11 cellular contexts compared by ENCODE assay signal in genomic region chr14:70873627-70874026, GRCh38. TPM values are rescaled to one million over a fixed set of nuclear protein-coding genes. Genes with fewer than 3 reads are reported as not detected.
DNase-seq lines count a peak whose midpoint lies in the region; ATAC-seq and TF ChIP-seq lines count a peak whose summit lies in the region.
"Had no signal": no experiment of that assay in that cellular context is flagged by ENCODE, and none has a peak within 500 bp of the region (broad histone marks: within the 10 kb centered on the region; RNA-seq: fewer than 3 reads in every experiment).

No MANE protein-coding gene starts in this region.

- no peak overlapping the region for H3K4me3 ChIP-seq in smooth muscle cell

- no peaks in the 10 kb centered on the region for H3K27me3 ChIP-seq in smooth muscle cell (ENCODE audit: low read depth)
- H3K27me3 ChIP-seq: foreskin keratinocyte had no signal

- CTCF ChIA-PET in activated CD8-positive, alpha-beta T cell treated with anti-CD3 and anti-CD28 coated beads for 36 hours (lab: Charles Lee), result interaction anchor here (0.8 to 3.5 kb wide), 9 partner anchors 9 to 82 kb away, joined by 3 to 23 read pairs (median 4); partner anchors contain the start of gene PCNX1

- intact Hi-C loops in activated CD8-positive, alpha-beta T cell treated with anti-CD3 and anti-CD28 coated beads for 36 hours (cut with micrococcal nuclease), result no loop called here

- no peak overlapping the region for H3K27ac ChIP-seq in smooth muscle cell (ENCODE audit: low read depth)
- H3K27ac ChIP-seq: foreskin keratinocyte had no signal

- H3K9me3 Mint-ChIP-seq in activated T-cell treated with anti-CD3 and anti-CD28 coated beads, Interleukin-2, amount 50 U/mL, for 72 hours, result peaks cover 3 to 6% of the 10 kb centered on the region in 2 donors
- H3K9me3 Mint-ChIP-seq in activated T-cell treated with anti-CD3 and anti-CD28 coated beads, Interleukin-2, amount 50 U/mL, for 24 hours, result peaks cover 12% of the 10 kb centered on the region
- peaks cover 19% of the 10 kb centered on the region for H3K9me3 Mint-ChIP-seq in activated CD8-positive, alpha-beta T cell treated with anti-CD3 and anti-CD28 coated beads for 36 hours

- no peaks in the 10 kb centered on the region for H3F3A ChIP-seq in smooth muscle cell (ENCODE audit: low read depth)

- peak; percentile 39 to 40 for ATAC-seq in activated T-cell treated with anti-CD3 and anti-CD28 coated beads, Interleukin-2, amount 50 U/mL, for 72 hours (replicated peaks in 1 of 2)
- ATAC-seq in activated CD8-positive, alpha-beta T cell treated with anti-CD3 and anti-CD28 coated beads for 36 hours, result no peak
- ATAC-seq in HG03159 (IDR thresholded peaks at IDR 0.05; ENCODE audit: unreplicated experiment), result no peak
- ATAC-seq: foreskin keratinocyte had no signal

- DNase-seq in activated T-cell treated with anti-CD3 and anti-CD28 coated beads, Interleukin-2, amount 50 U/mL, for 72 hours, result no peak
- DNase-seq in activated T-cell treated with anti-CD3 and anti-CD28 coated beads, Interleukin-2, amount 50 U/mL, for 24 hours, result no peak
- DNase-seq in MV-4-11 (lab: John Stamatoyannopoulos, UW) (peak; percentile 21), smooth muscle cell (lab: John Stamatoyannopoulos, UW; ENCODE audit: unreplicated experiment) (no peak), kidney glomerular epithelial cell (lab: John Stamatoyannopoulos, UW) (no peak), midbrain (lab: John Stamatoyannopoulos, UW) (no peak)
- peak; percentile 30 for DNase-seq in activated CD8-positive, alpha-beta T cell treated with anti-CD3 and anti-CD28 coated beads for 36 hours
- DNase-seq: cortex of kidney, foreskin keratinocyte, NCI-H1048 had no signal

- POLR2A ChIA-PET in activated CD8-positive, alpha-beta T cell treated with anti-CD3 and anti-CD28 coated beads for 36 hours (lab: Charles Lee), result interaction anchor here (1.1 to 3.1 kb wide), 4 partner anchors 9 to 44 kb away, joined by 3 to 13 read pairs (median 5); no protein-coding TSS in a partner anchor

- peaks cover 10 to 19% of the 10 kb centered on the region in 2 donors for H3K36me3 Mint-ChIP-seq in activated T-cell treated with anti-CD3 and anti-CD28 coated beads, Interleukin-2, amount 50 U/mL, for 72 hours (ENCODE audit: insufficient read depth in 2 of 2)
- no peaks in the 10 kb centered on the region for H3K36me3 Mint-ChIP-seq in activated T-cell treated with anti-CD3 and anti-CD28 coated beads, Interleukin-2, amount 50 U/mL, for 24 hours (ENCODE audit: low read depth)
- peaks cover 14% of the 10 kb centered on the region for H3K36me3 Mint-ChIP-seq in activated CD8-positive, alpha-beta T cell treated with anti-CD3 and anti-CD28 coated beads for 36 hours (ENCODE audit: low read depth)

- no peaks in the 10 kb centered on the region for H3K9me3 ChIP-seq in smooth muscle cell (replicated peaks; ENCODE audit: low read depth)

- no peak overlapping the region for H3K27ac Mint-ChIP-seq in activated T-cell treated with anti-CD3 and anti-CD28 coated beads, Interleukin-2, amount 50 U/mL, for 72 hours
- H3K27ac Mint-ChIP-seq in activated T-cell treated with anti-CD3 and anti-CD28 coated beads, Interleukin-2, amount 50 U/mL, for 24 hours, result no peak overlapping the region
- H3K27ac Mint-ChIP-seq in activated CD8-positive, alpha-beta T cell treated with anti-CD3 and anti-CD28 coated beads for 36 hours, result no peak overlapping the region

- no peaks in the 10 kb centered on the region for H4K20me1 ChIP-seq in smooth muscle cell (ENCODE audit: low read depth)

- 86% methylated on average over 4 of the region's 4 CpGs for WGBS in smooth muscle cell (ENCODE audit: low lambda C conversion rate)

- no peaks in the 10 kb centered on the region for H3K36me3 ChIP-seq in smooth muscle cell (ENCODE audit: low read depth)

- no peak for TF ChIP-seq CTCF in activated CD8-positive, alpha-beta T cell treated with anti-CD3 and anti-CD28 coated beads for 36 hours (IDR thresholded peaks at IDR 0.05)
- peak; percentile 4 for TF ChIP-seq CTCF in smooth muscle cell (IDR thresholded peaks at IDR 0.05; ENCODE audit: borderline replicate concordance, insufficient read depth, poor library complexity, severe bottlenecking)

- no peaks in the 10 kb centered on the region for H3K79me2 ChIP-seq in smooth muscle cell (ENCODE audit: low read depth)

- H3K4me1 ChIP-seq in smooth muscle cell (ENCODE audit: low read depth), result no peaks in the 10 kb centered on the region
- H3K4me1 ChIP-seq: foreskin keratinocyte had no signal

- H3K9ac ChIP-seq in smooth muscle cell (ENCODE audit: low read depth), result no peak overlapping the region

- H3K4me1 Mint-ChIP-seq in activated T-cell treated with anti-CD3 and anti-CD28 coated beads, Interleukin-2, amount 50 U/mL, for 72 hours (ENCODE audit: low read depth), result peaks cover 22% of the 10 kb centered on the region
- peaks cover 20% of the 10 kb centered on the region for H3K4me1 Mint-ChIP-seq in activated T-cell treated with anti-CD3 and anti-CD28 coated beads, Interleukin-2, amount 50 U/mL, for 24 hours (ENCODE audit: low read depth)
- peaks cover 19% of the 10 kb centered on the region for H3K4me1 Mint-ChIP-seq in activated CD8-positive, alpha-beta T cell treated with anti-CD3 and anti-CD28 coated beads for 36 hours (ENCODE audit: low read depth)

- no peak overlapping the region for H3K4me3 Mint-ChIP-seq in activated T-cell treated with anti-CD3 and anti-CD28 coated beads, Interleukin-2, amount 50 U/mL, for 72 hours
- H3K4me3 Mint-ChIP-seq in activated T-cell treated with anti-CD3 and anti-CD28 coated beads, Interleukin-2, amount 50 U/mL, for 24 hours, result no peak overlapping the region
- H3K4me3 Mint-ChIP-seq in activated CD8-positive, alpha-beta T cell treated with anti-CD3 and anti-CD28 coated beads for 36 hours, result no peak overlapping the region

- no peak overlapping the region for H3K4me2 ChIP-seq in smooth muscle cell

- no peak overlapping the region for H2AFZ ChIP-seq in smooth muscle cell (ENCODE audit: low read depth)

- H3K27me3 Mint-ChIP-seq in activated T-cell treated with anti-CD3 and anti-CD28 coated beads, Interleukin-2, amount 50 U/mL, for 72 hours (ENCODE audit: low read depth), result no peaks in the 10 kb centered on the region
- no peaks in the 10 kb centered on the region for H3K27me3 Mint-ChIP-seq in activated T-cell treated with anti-CD3 and anti-CD28 coated beads, Interleukin-2, amount 50 U/mL, for 24 hours
- H3K27me3 Mint-ChIP-seq in activated CD8-positive, alpha-beta T cell treated with anti-CD3 and anti-CD28 coated beads for 36 hours, result no peaks in the 10 kb centered on the region

RNA-seq across cellular contexts. Expression of gene PCNX1, which starts 33.6 kb away (rescaled TPM):
- total RNA-seq in activated T-cell treated with anti-CD3 and anti-CD28 coated beads, Interleukin-2, amount 50 U/mL, for 72 hours, result 10 to 100 TPM; 83.3 to 85.8 TPM
- 10 to 100 TPM; 32.7 to 42.6 TPM for total RNA-seq in activated CD8-positive, alpha-beta T cell treated with anti-CD3 and anti-CD28 coated beads for 36 hours
- total RNA-seq in smooth muscle cell, result 68.2 and 80.3 TPM in 2 replicates
- 12.2 and 18.6 TPM in 2 replicates for polyA plus RNA-seq in smooth muscle cell

Comparison
In these comparisons a context has a peak if more than half of its experiments do, and no peak if none do; other contexts are left out.
1. ATAC-seq: peak in activated T-cell treated with anti-CD3 and anti-CD28 coated beads, Interleukin-2, amount 50 U/mL, for 72 hours (2 of 2); none in activated CD8-positive, alpha-beta T cell treated with anti-CD3 and anti-CD28 coated beads for 36 hours (single experiment) and HG03159 (single experiment).
2. DNase-seq: peak in MV-4-11 (single experiment) and activated CD8-positive, alpha-beta T cell treated with anti-CD3 and anti-CD28 coated beads for 36 hours (single experiment); none in activated T-cell treated with anti-CD3 and anti-CD28 coated beads, Interleukin-2, amount 50 U/mL, for 72 hours (0 of 2), activated T-cell treated with anti-CD3 and anti-CD28 coated beads, Interleukin-2, amount 50 U/mL, for 24 hours (single experiment), smooth muscle cell (single experiment), kidney glomerular epithelial cell (single experiment) and midbrain (single experiment).